In the genomic region with DNA sequence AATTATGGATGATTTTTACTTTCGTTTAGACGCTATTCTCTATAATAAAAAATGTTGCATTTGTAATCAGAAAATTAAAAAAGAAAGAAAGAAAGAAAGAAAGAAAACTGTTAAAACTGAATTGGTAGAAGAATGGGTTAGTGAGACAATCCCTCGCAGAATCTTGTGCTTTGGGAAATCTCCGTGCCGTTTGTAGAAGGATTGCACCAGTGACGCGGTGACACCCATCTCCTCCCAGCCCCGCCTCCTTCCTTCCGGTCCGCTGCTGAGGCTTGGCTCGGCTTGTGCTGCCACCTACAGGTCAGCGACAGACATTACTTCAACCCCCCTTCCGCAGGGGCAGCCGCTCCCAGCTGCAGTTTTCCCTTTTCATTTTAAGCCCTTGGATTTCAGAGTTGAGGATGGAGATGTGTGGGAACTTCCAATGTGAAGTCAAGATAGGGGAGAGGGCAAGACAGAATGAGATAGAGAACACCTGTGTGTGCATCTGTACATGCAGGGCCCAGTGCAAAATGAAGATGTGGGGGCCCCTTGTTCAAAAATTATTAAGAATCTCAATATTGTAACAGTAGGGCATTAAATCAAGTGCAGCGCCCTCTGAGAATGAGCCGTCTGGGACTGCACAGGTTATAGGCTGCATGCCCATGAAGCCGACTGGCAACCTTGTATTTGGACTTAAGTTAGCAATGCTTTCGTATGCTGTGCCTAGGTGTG, we compare ENCODE assay signal across 8 cellular contexts. TPM values are rescaled to one million over a fixed set of nuclear protein-coding genes. Genes with fewer than 3 reads are reported as not detected.
A peak's percentile ranks its signal among the peaks of the same experiment; 100 is the strongest.
DNase-seq lines count a peak whose midpoint lies in the region; ATAC-seq and TF ChIP-seq lines count a peak whose summit lies in the region.

No MANE protein-coding gene starts in this region.

- no peaks in the 10 kb centered on the region for H3K9me3 ChIP-seq in Karpas-422 (ENCODE audit: low read length)
- no peaks in the 10 kb centered on the region for H3K9me3 ChIP-seq in Peyer's patch

- TF ChIP-seq POLR2A in Peyer's patch (IDR thresholded peaks at IDR 0.05), result peak in 1 of 2 donors; percentile 16

- H3K27ac Mint-ChIP-seq in activated T-cell treated with anti-CD3 and anti-CD28 coated beads, Interleukin-2, amount 50 U/mL, for 72 hours, result peak overlapping the region; percentile 93
- peak overlapping the region; percentile 89 to 95 for H3K27ac Mint-ChIP-seq in natural killer cell
- H3K27ac Mint-ChIP-seq in stimulated activated memory B cell treated with anti-CD40 and anti-IgM and Interleukin-4, amounts not matched to agents 10 μg/mL and 1 μg/mL and 100 μg/mL, for 72 hours, result peak overlapping the region; percentile 91

- no peaks in the 10 kb centered on the region for H3K9me3 Mint-ChIP-seq in activated T-cell treated with anti-CD3 and anti-CD28 coated beads, Interleukin-2, amount 50 U/mL, for 72 hours
- H3K9me3 Mint-ChIP-seq in natural killer cell, result no peaks in the 10 kb centered on the region
- H3K9me3 Mint-ChIP-seq in stimulated activated memory B cell treated with anti-CD40 and anti-IgM and Interleukin-4, amounts not matched to agents 10 μg/mL and 1 μg/mL and 100 μg/mL, for 72 hours, result no peaks in the 10 kb centered on the region

- H3K4me3 ChIP-seq in Karpas-422 (ENCODE audit: low read length) (peak overlapping the region; percentile 71), Peyer's patch (peak overlapping the region; percentile 37 to 45 (median 43)), fibroblast of mammary gland (ENCODE audit: control insufficient read depth, low read depth, low read length) (peak overlapping the region; percentile 24)

- H3K27me3 Mint-ChIP-seq in activated T-cell treated with anti-CD3 and anti-CD28 coated beads, Interleukin-2, amount 50 U/mL, for 72 hours (ENCODE audit: low read depth), result peaks cover 7% of the 10 kb centered on the region
- peaks cover 9 to 10% of the 10 kb centered on the region in 2 donors for H3K27me3 Mint-ChIP-seq in natural killer cell (ENCODE audit: low read depth in 2 of 2)
- H3K27me3 Mint-ChIP-seq in stimulated activated memory B cell treated with anti-CD40 and anti-IgM and Interleukin-4, amounts not matched to agents 10 μg/mL and 1 μg/mL and 100 μg/mL, for 72 hours, result peaks cover 22% of the 10 kb centered on the region

- no peaks in the 10 kb centered on the region for H4K20me1 ChIP-seq in Karpas-422 (ENCODE audit: insufficient read depth, low read depth, low read length)

- H3K4me1 ChIP-seq in Karpas-422 (ENCODE audit: low read length) (peaks cover 6% of the 10 kb centered on the region), Peyer's patch (peaks cover 0 to 4% (median 0%) of the 10 kb centered on the region in 4 donors)

- H3K27ac ChIP-seq in Karpas-422 (ENCODE audit: low read length), result no peak overlapping the region
- H3K27ac ChIP-seq in Peyer's patch, result peak overlapping the region in 2 of 4 donors; percentile 64 to 67

- H3K9ac ChIP-seq in Karpas-422 (ENCODE audit: low read length), result peak overlapping the region; percentile 63

- no peaks in the 10 kb centered on the region for H3K79me2 ChIP-seq in Karpas-422 (ENCODE audit: low read length)

- intact Hi-C loops in natural killer cell (cut with micrococcal nuclease), result loop anchor here (1.0 kb wide), 3 partner anchors 122 to 221 kb away; no protein-coding TSS in a partner anchor

- H3K27me3 ChIP-seq in Karpas-422 (ENCODE audit: low read length) (no peaks in the 10 kb centered on the region), Peyer's patch (no peaks in the 10 kb centered on the region)

- peak overlapping the region; percentile 92 for H2AFZ ChIP-seq in Karpas-422 (ENCODE audit: low read length)

- peak; percentile 76 for ATAC-seq in GM19452 (IDR thresholded peaks at IDR 0.05; ENCODE audit: unreplicated experiment)
- ATAC-seq in activated T-cell treated with anti-CD3 and anti-CD28 coated beads, Interleukin-2, amount 50 U/mL, for 72 hours (replicated peaks in 1 of 2), result peak; percentile 85
- ATAC-seq in natural killer cell, result peak; percentile 96 to 98 (median 98)
- ATAC-seq in stimulated activated memory B cell treated with anti-CD40 and anti-IgM and Interleukin-4, amounts not matched to agents 10 μg/mL and 1 μg/mL and 100 μg/mL, for 72 hours, result peak; percentile 91

- H3K36me3 ChIP-seq in Karpas-422 (ENCODE audit: insufficient read depth, low read length) (no peaks in the 10 kb centered on the region), Peyer's patch (no peaks in the 10 kb centered on the region)

- peak overlapping the region; percentile 93 for H3K4me2 ChIP-seq in Karpas-422 (ENCODE audit: low read depth, low read length, poor library complexity, severe bottlenecking)

- H3K4me1 Mint-ChIP-seq in activated T-cell treated with anti-CD3 and anti-CD28 coated beads, Interleukin-2, amount 50 U/mL, for 72 hours (ENCODE audit: low read depth), result peaks cover 13% of the 10 kb centered on the region
- peaks cover 13 to 14% of the 10 kb centered on the region in 2 donors for H3K4me1 Mint-ChIP-seq in natural killer cell
- H3K4me1 Mint-ChIP-seq in stimulated activated memory B cell treated with anti-CD40 and anti-IgM and Interleukin-4, amounts not matched to agents 10 μg/mL and 1 μg/mL and 100 μg/mL, for 72 hours, result peaks cover 14% of the 10 kb centered on the region

- DNase-seq in AG20443 (ENCODE audit: low spot score) (peak; percentile 97), Karpas-422 (peak; percentile 94), Peyer's patch (peak; percentile 90 to 96 (median 92)), fibroblast of mammary gland (ENCODE audit: low read depth) (peak; percentile 78), natural killer cell (peak; percentile 86)
- DNase-seq in activated T-cell treated with anti-CD3 and anti-CD28 coated beads, Interleukin-2, amount 50 U/mL, for 72 hours, result peak; percentile 91 to 92

- no peaks in the 10 kb centered on the region for H3K36me3 Mint-ChIP-seq in activated T-cell treated with anti-CD3 and anti-CD28 coated beads, Interleukin-2, amount 50 U/mL, for 72 hours (ENCODE audit: insufficient read depth in 2 of 2)
- H3K36me3 Mint-ChIP-seq in natural killer cell, result no peaks in the 10 kb centered on the region
- no peaks in the 10 kb centered on the region for H3K36me3 Mint-ChIP-seq in stimulated activated memory B cell treated with anti-CD40 and anti-IgM and Interleukin-4, amounts not matched to agents 10 μg/mL and 1 μg/mL and 100 μg/mL, for 72 hours

- H3K9me2 ChIP-seq in Karpas-422 (replicated peaks; ENCODE audit: insufficient read depth, low read length), result no peaks in the 10 kb centered on the region

- peak overlapping the region; percentile 91 to 92 for H3K4me3 Mint-ChIP-seq in activated T-cell treated with anti-CD3 and anti-CD28 coated beads, Interleukin-2, amount 50 U/mL, for 72 hours
- peak overlapping the region; percentile 99 for H3K4me3 Mint-ChIP-seq in natural killer cell
- peak overlapping the region; percentile 87 for H3K4me3 Mint-ChIP-seq in stimulated activated memory B cell treated with anti-CD40 and anti-IgM and Interleukin-4, amounts not matched to agents 10 μg/mL and 1 μg/mL and 100 μg/mL, for 72 hours

- TF ChIP-seq CTCF in Peyer's patch (IDR thresholded peaks at IDR 0.05) (peak; percentile 84 to 96 (median 95)), fibroblast of mammary gland (conservative IDR thresholded peaks at IDR 0.05; ENCODE audit: control insufficient read depth, insufficient read depth, low read depth, low read length) (peak; percentile 81), natural killer cell (IDR thresholded peaks at IDR 0.05) (peak; percentile 86)

RNA-seq across cellular contexts. Expression of a gene that starts 41.1 kb away (rescaled TPM):
- 6.0 and 8.3 TPM in 2 replicates for total RNA-seq in Karpas-422 (2014; rRNA removed; shearing (Covaris generic); ENCODE audit: low replicate concordance)
- total RNA-seq in Peyer's patch, result 100 to 1,000 TPM in 3 of 4 donors, 10 to 100 TPM in 1; 93.3 to 485 (median 249) TPM
- 1 to 10 TPM; 3.5 to 6.7 TPM for total RNA-seq in activated T-cell treated with anti-CD3 and anti-CD28 coated beads, Interleukin-2, amount 50 U/mL, for 72 hours
- 1 to 10 TPM; 3.1 to 4.9 (median 4.3) TPM for total RNA-seq in natural killer cell

RNA-seq across cellular contexts. Expression of a gene that starts 41.4 kb away (rescaled TPM):
- 26.1 and 53.7 TPM in 2 replicates for total RNA-seq in Karpas-422 (2014; rRNA removed; shearing (Covaris generic); ENCODE audit: low replicate concordance)
- 100 to 1,000 TPM; 128 to 498 (median 394) TPM for total RNA-seq in Peyer's patch
- total RNA-seq in activated T-cell treated with anti-CD3 and anti-CD28 coated beads, Interleukin-2, amount 50 U/mL, for 72 hours, result 10 to 100 TPM; 14.2 to 28.1 TPM
- 10 to 100 TPM; 21.4 to 23.9 (median 22.9) TPM for total RNA-seq in natural killer cell

Comparison
In these comparisons a context has a peak if more than half of its experiments do, and no peak if none do; other contexts are left out.
1. RNA of a gene that starts 41.1 kb away (total RNA-seq): 93.3 to 485 TPM in Peyer's patch; 6.0 to 8.3 TPM in Karpas-422, 3.5 to 6.7 TPM in activated T-cell treated with anti-CD3 and anti-CD28 coated beads, Interleukin-2, amount 50 U/mL, for 72 hours and 3.1 to 4.9 TPM in natural killer cell; every median in the first group is over 10 times any median in the second.
2. Peak in every context shown above with its lines, with median percentiles within 50 percentile points of each other: DNase-seq, ATAC-seq, H3K4me3 ChIP-seq, CTCF ChIP-seq, H3K27ac Mint-ChIP-seq and H3K4me3 Mint-ChIP-seq.